7 cellular contexts compared by ENCODE assay signal in genomic region chr12:79555006-79555925, GRCh38.
A peak's percentile ranks its signal among the peaks of the same experiment; 100 is the strongest.
DNase-seq lines count a peak whose midpoint lies in the region; ATAC-seq, FAIRE-seq and TF ChIP-seq lines count a peak whose summit lies in the region.

No MANE protein-coding gene starts in this region.

- H3K27ac ChIP-seq in GM12878 (ENCODE audit: control insufficient read depth, insufficient read depth) (no peak overlapping the region), left lung (no peak overlapping the region)

- SMC1A ChIA-PET in GM12878 (lab: Charles Lee; ENCODE audit: uncharacterized antibody, unreplicated experiment) = interaction anchor here (1.0 to 1.2 kb wide), 3 partner anchors 97 to 182 kb away, joined by 3 to 4 read pairs (median 3); no protein-coding TSS in a partner anchor

- DNase-seq in GM12878 (ENCODE audit: low read depth, low spot score) = no peak
- no peak for DNase-seq in left lung
- DNase-seq in KG1 (lab: John Stamatoyannopoulos, UW) = no peak
- no peak for DNase-seq in activated naive CD4-positive, alpha-beta T cell treated with Interleukin-2 at 50 U/mL for 16 hours

- BruUV-seq in GM12878 (replicated peaks; lab: Mats Ljungman, UMichigan) = no TSS peak

- no peak overlapping the region for H3K4me3 ChIP-seq in GM12875 (ENCODE audit: low read depth, low read length)
- no peak overlapping the region for H3K4me3 ChIP-seq in GM12878
- H3K4me3 ChIP-seq in left lung = no peak overlapping the region

- TF ChIP-seq CTCF in GM12875 (IDR thresholded peaks at IDR 0.05; ENCODE audit: borderline replicate concordance, insufficient read depth, low read depth, low read length) (peak; percentile 12; the same call in 1 of the 2 replicates), LNCAP (IDR thresholded peaks at IDR 0.05) (peak; percentile 73), GM12878 (IDR thresholded peaks at IDR 0.05 in 2 of 3, conservative IDR thresholded peaks at IDR 0.05 in 1 of 3; ENCODE audit: control insufficient read depth in 2 of 3, extremely low read depth in 1 of 3, insufficient read depth in 1 of 3, low read depth in 3 of 3, low read length in 3 of 3) (peak; percentile 40 to 84 (median 48); a peak in 5 of 6 replicates), left lung (IDR thresholded peaks at IDR 0.05) (peak; percentile 22 to 23)

- no peak for TF ChIP-seq POLR2A in GM12878 (IDR thresholded peaks at IDR 0.05; ENCODE audit: low read depth, low read length)

- 97% methylated on average over 4 of the region's 4 CpGs for WGBS in GM12878 (ENCODE audit: insufficient coverage, insufficient replicate concordance, low lambda C conversion rate, missing lambda C conversion rate)

- intact Hi-C loops in GM12878 (cut with micrococcal nuclease; ENCODE audit: unreplicated experiment) (loop anchor here (5.0 kb wide), 1 partner anchor 632 kb away; no protein-coding TSS in a partner anchor), left lung (cut with DNase I) (loop anchor here in 1 of 2 donors (5.0 to 10.0 kb wide), 3 partner anchors 190 to 632 kb away; no protein-coding TSS in a partner anchor)

- H3K36me3 ChIP-seq in GM12878 (ENCODE audit: control insufficient read depth in 2 of 2, insufficient read depth in 2 of 2, low read length in 1 of 2) (no peaks in the 10 kb centered on the region; a peak in 1 of 4 replicates), left lung (peaks cover 0 to 7% of the 10 kb centered on the region in 2 donors)

- H4K20me1 ChIP-seq in GM12878 (ENCODE audit: control insufficient read depth, insufficient read depth) = no peaks in the 10 kb centered on the region

- POLR2A ChIA-PET in GM12878 (lab: Charles Lee) = no interaction called here

- in situ Hi-C loops in GM12878 (cut with MboI) = loop anchor here (5.0 kb wide), 1 partner anchor 182 kb away; no protein-coding TSS in a partner anchor

- H2AFZ ChIP-seq in GM12878 (ENCODE audit: control insufficient read depth, low read depth, low read length) = no peak overlapping the region

- CTCF ChIA-PET in GM12878 (lab: Yijun Ruan, JAX) = interaction anchor here (0.8 to 2.2 kb wide), 6 partner anchors 134 to 182 kb away, joined by 3 to 15 read pairs (median 4); partner anchors contain the start of gene PAWR

- H3K79me2 ChIP-seq in GM12878 (ENCODE audit: control insufficient read depth, insufficient read depth, low read length) = no peaks in the 10 kb centered on the region

- TF ChIP-seq RAD21 in GM12878 (IDR thresholded peaks at IDR 0.05; ENCODE audit: insufficient read depth, low read depth, low read length) = peak; percentile 93

- no peak overlapping the region for H3K9ac ChIP-seq in GM12878 (ENCODE audit: control insufficient read depth, insufficient read depth, low read length)

- TF ChIP-seq EP300 in GM12878 (IDR thresholded peaks at IDR 0.05; ENCODE audit: borderline replicate concordance in 1 of 2, control insufficient read depth in 1 of 2, low read depth in 2 of 2, low read length in 2 of 2) = no peak

- H3K4me1 ChIP-seq in GM12878 (ENCODE audit: control insufficient read depth, insufficient read depth, low read length) (no peaks in the 10 kb centered on the region), left lung (peaks cover 3 to 17% of the 10 kb centered on the region in 2 donors)

- H3K27me3 ChIP-seq in GM12878 (replicated peaks in 1 of 2; ENCODE audit: control insufficient read depth in 2 of 2, insufficient read depth in 2 of 2, low read length in 1 of 2) (no peaks in the 10 kb centered on the region), left lung (no peaks in the 10 kb centered on the region)

- H3K9me3 ChIP-seq in GM12878 (replicated peaks; ENCODE audit: control insufficient read depth, insufficient read depth, low read length) (no peaks in the 10 kb centered on the region; the same call in 2 of the 3 replicates), left lung (no peaks in the 10 kb centered on the region)

- RAD21 ChIA-PET in GM12878 (lab: Charles Lee; ENCODE audit: unreplicated experiment) = interaction anchor here (1.0 to 1.6 kb wide), 5 partner anchors 134 to 632 kb away, joined by 3 to 5 read pairs (median 4); partner anchors contain the start of gene PAWR

- H3K4me2 ChIP-seq in GM12878 (ENCODE audit: control insufficient read depth, insufficient read depth) = no peak overlapping the region

- ATAC-seq in GM12878 (peak; percentile 39; the same call in 2 of the 3 replicates), left lung (peak; percentile 75), GM19035 (IDR thresholded peaks at IDR 0.05; ENCODE audit: unreplicated experiment) (no peak)

- FAIRE-seq in GM12878 (lab: Jason Lieb, UNC) = no peak

TF ChIP-seq in GM12878, 131 proteins besides CTCF, POLR2A, EP300 and RAD21:
- TF ChIP-seq YY1 (IDR thresholded peaks at IDR 0.05; ENCODE audit: low read depth, low read length) (0 out of 2 replicates have a peak, but pooled peaks have one; percentile 24), ZNF24 (IDR thresholded peaks at IDR 0.05) (no peak), SRF (IDR thresholded peaks at IDR 0.05; ENCODE audit: low read depth in 2 of 2, low read length in 2 of 2) (no peak), SMC3 (IDR thresholded peaks at IDR 0.05; ENCODE audit: borderline replicate concordance, low read length) (peak; percentile 77), CREM (IDR thresholded peaks at IDR 0.05; ENCODE audit: low read depth) (no peak), EZH2 (IDR thresholded peaks at IDR 0.05; ENCODE audit: borderline replicate concordance, control insufficient read depth, low read depth, low read length) (no peak), SREBF2 (IDR thresholded peaks at IDR 0.05; ENCODE audit: low read length) (no peak), WRNIP1 (IDR thresholded peaks at IDR 0.05; ENCODE audit: borderline replicate concordance, low read depth, low read length) (no peak)
- TF ChIP-seq, protein P1, sequence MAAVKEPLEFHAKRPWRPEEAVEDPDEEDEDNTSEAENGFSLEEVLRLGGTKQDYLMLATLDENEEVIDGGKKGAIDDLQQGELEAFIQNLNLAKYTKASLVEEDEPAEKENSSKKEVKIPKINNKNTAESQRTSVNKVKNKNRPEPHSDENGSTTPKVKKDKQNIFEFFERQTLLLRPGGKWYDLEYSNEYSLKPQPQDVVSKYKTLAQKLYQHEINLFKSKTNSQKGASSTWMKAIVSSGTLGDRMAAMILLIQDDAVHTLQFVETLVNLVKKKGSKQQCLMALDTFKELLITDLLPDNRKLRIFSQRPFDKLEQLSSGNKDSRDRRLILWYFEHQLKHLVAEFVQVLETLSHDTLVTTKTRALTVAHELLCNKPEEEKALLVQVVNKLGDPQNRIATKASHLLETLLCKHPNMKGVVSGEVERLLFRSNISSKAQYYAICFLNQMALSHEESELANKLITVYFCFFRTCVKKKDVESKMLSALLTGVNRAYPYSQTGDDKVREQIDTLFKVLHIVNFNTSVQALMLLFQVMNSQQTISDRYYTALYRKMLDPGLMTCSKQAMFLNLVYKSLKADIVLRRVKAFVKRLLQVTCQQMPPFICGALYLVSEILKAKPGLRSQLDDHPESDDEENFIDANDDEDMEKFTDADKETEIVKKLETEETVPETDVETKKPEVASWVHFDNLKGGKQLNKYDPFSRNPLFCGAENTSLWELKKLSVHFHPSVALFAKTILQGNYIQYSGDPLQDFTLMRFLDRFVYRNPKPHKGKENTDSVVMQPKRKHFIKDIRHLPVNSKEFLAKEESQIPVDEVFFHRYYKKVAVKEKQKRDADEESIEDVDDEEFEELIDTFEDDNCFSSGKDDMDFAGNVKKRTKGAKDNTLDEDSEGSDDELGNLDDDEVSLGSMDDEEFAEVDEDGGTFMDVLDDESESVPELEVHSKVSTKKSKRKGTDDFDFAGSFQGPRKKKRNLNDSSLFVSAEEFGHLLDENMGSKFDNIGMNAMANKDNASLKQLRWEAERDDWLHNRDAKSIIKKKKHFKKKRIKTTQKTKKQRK (IDR thresholded peaks at IDR 0.05; ENCODE audit: low read depth, low read length) = no peak
- TF ChIP-seq, protein P2, sequence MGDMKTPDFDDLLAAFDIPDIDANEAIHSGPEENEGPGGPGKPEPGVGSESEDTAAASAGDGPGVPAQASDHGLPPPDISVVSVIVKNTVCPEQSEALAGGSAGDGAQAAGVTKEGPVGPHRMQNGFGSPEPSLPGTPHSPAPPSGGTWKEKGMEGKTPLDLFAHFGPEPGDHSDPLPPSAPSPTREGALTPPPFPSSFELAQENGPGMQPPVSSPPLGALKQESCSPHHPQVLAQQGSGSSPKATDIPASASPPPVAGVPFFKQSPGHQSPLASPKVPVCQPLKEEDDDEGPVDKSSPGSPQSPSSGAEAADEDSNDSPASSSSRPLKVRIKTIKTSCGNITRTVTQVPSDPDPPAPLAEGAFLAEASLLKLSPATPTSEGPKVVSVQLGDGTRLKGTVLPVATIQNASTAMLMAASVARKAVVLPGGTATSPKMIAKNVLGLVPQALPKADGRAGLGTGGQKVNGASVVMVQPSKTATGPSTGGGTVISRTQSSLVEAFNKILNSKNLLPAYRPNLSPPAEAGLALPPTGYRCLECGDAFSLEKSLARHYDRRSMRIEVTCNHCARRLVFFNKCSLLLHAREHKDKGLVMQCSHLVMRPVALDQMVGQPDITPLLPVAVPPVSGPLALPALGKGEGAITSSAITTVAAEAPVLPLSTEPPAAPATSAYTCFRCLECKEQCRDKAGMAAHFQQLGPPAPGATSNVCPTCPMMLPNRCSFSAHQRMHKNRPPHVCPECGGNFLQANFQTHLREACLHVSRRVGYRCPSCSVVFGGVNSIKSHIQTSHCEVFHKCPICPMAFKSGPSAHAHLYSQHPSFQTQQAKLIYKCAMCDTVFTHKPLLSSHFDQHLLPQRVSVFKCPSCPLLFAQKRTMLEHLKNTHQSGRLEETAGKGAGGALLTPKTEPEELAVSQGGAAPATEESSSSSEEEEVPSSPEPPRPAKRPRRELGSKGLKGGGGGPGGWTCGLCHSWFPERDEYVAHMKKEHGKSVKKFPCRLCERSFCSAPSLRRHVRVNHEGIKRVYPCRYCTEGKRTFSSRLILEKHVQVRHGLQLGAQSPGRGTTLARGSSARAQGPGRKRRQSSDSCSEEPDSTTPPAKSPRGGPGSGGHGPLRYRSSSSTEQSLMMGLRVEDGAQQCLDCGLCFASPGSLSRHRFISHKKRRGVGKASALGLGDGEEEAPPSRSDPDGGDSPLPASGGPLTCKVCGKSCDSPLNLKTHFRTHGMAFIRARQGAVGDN (IDR thresholded peaks at IDR 0.05) = no peak

Comparison
In these comparisons a context has a peak if more than half of its experiments do, and no peak if none do; other contexts are left out.
1. CTCF ChIP-seq: peak in every context shown above with its lines; median percentile 73 in LNCAP; 48 in GM12878; 22 in left lung; 12 in GM12875.